Comparison of ENCODE assay signal across 1 cellular context in the genomic region with DNA sequence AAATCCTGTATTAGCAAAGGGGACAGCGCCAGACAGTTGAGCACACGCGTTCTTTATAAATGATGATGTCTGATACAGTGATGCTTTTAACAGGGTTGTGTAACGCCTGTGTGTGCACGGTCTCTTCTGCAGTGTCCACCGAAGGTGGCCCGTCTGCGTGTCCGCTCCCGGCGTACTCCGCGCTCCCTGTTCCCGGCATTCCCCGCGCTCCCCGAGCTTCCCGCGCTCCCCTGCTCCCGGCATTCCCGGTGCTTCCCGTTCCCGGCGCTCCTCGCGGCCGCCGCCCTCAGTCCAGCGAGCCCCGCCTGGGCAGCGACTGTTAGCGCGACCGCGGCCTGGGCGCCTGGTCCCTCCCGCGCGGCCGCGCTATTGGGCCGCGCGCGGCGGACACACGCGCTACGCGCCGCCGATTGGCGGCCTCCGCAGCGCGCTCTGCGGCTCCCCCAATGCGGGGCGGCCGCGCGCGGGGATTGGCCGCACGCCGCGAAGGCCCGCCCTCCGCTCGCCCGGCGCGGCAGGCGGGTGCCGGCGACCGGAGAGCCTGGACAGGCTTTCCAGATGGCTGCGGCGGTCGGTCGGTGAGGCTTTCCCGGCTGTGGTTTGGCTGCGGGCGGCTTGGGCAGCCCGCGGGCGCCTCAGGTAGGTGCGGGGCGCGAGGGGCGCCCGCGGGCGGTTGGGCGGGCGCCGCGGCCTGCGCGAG.
A peak's percentile ranks its signal among the peaks of the same experiment; 100 is the strongest.
TF ChIP-seq lines count a peak whose summit lies in the region.

DGCR8 (plus strand) TSS at position 497 of the 700 bp plus-strand sequence. CDS start 5,723 bp downstream, outside the sequence.

TF ChIP-seq in SK-N-SH treated with all-trans-retinoic acid at 6 μM for 48 hours, 23 proteins besides CTCF, POLR2A, EP300 and RAD21 (continued from another document):
- TF ChIP-seq TCF4 (CRISPR knock-in tag; IDR thresholded peaks at IDR 0.05; ENCODE audit: borderline replicate concordance) (no peak), ISL1 (CRISPR knock-in tag; IDR thresholded peaks at IDR 0.05) (no peak), CSRNP3 (CRISPR knock-in tag; IDR thresholded peaks at IDR 0.05) (no peak), RARB (CRISPR knock-in tag; IDR thresholded peaks at IDR 0.05) (no peak), BACH2 (CRISPR knock-in tag; IDR thresholded peaks at IDR 0.05; ENCODE audit: borderline replicate concordance) (no peak), CSDC2 (CRISPR knock-in tag; IDR thresholded peaks at IDR 0.05) (peak; percentile 38; the same call in 1 of the 2 replicates)
